In genomic region chr9:133223152-133223551, GRCh38 we compare ENCODE assay signal across 6 cellular contexts. TPM values are rescaled to one million over a fixed set of nuclear protein-coding genes. Genes with fewer than 3 reads are reported as not detected.
"Had no signal": no experiment of that assay in that cellular context is flagged by ENCODE, and none has a peak within 500 bp of the region (broad histone marks: within the 10 kb centered on the region; RNA-seq: fewer than 3 reads in every experiment).

No MANE protein-coding gene starts in this region.

RNA-seq across cellular contexts. Expression of gene OBP2B, which starts 14.1 kb away (rescaled TPM):
- total RNA-seq: activated naive CD8-positive, alpha-beta T cell treated with anti-CD3 and anti-CD28 coated beads, Interleukin-2, amount 10 ng/mL, durations not matched to agents 7 days and 5 days; dermis microvascular lymphatic vessel endothelial cell; endodermal cell; epithelial cell of proximal tubule had no signal
- polyA plus RNA-seq: neural cell, ovary had no signal

RNA-seq across cellular contexts. Expression of gene ABO, which starts 51.8 kb away (rescaled TPM):
- total RNA-seq: activated naive CD8-positive, alpha-beta T cell treated with anti-CD3 and anti-CD28 coated beads, Interleukin-2, amount 10 ng/mL, durations not matched to agents 7 days and 5 days had no signal
- polyA plus RNA-seq: neural cell had no signal

RNA-seq across cellular contexts. Expression of gene GBGT1, which starts 59.4 kb away (rescaled TPM):
- polyA plus RNA-seq: neural cell had no signal
